ENCODE assay signal across 1 cellular context in the genomic region with DNA sequence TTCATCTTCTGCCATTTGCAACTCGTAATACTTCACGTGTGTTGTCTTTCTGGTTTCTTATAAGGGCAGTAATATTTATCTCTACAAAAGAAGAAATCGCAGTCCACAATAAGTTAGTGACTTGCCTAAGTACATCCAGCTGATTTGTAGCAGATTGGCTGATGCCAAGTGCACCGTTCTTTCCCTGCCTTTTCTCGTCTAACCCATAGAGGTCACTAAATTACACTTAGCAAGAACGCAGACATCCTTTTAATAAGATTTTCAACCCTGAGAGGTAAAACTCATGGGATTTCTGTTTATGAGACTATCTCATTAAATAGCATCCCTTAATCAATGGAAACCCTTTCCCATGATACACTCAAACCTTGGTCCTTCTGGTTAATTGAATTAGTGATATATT.
TF ChIP-seq lines count a peak whose summit lies in the region.

No MANE protein-coding gene starts in this region.

TF ChIP-seq in GM23338, 12 proteins besides CTCF, POLR2A, EP300 and RAD21 (continued from another document):
- TF ChIP-seq, protein P1, sequence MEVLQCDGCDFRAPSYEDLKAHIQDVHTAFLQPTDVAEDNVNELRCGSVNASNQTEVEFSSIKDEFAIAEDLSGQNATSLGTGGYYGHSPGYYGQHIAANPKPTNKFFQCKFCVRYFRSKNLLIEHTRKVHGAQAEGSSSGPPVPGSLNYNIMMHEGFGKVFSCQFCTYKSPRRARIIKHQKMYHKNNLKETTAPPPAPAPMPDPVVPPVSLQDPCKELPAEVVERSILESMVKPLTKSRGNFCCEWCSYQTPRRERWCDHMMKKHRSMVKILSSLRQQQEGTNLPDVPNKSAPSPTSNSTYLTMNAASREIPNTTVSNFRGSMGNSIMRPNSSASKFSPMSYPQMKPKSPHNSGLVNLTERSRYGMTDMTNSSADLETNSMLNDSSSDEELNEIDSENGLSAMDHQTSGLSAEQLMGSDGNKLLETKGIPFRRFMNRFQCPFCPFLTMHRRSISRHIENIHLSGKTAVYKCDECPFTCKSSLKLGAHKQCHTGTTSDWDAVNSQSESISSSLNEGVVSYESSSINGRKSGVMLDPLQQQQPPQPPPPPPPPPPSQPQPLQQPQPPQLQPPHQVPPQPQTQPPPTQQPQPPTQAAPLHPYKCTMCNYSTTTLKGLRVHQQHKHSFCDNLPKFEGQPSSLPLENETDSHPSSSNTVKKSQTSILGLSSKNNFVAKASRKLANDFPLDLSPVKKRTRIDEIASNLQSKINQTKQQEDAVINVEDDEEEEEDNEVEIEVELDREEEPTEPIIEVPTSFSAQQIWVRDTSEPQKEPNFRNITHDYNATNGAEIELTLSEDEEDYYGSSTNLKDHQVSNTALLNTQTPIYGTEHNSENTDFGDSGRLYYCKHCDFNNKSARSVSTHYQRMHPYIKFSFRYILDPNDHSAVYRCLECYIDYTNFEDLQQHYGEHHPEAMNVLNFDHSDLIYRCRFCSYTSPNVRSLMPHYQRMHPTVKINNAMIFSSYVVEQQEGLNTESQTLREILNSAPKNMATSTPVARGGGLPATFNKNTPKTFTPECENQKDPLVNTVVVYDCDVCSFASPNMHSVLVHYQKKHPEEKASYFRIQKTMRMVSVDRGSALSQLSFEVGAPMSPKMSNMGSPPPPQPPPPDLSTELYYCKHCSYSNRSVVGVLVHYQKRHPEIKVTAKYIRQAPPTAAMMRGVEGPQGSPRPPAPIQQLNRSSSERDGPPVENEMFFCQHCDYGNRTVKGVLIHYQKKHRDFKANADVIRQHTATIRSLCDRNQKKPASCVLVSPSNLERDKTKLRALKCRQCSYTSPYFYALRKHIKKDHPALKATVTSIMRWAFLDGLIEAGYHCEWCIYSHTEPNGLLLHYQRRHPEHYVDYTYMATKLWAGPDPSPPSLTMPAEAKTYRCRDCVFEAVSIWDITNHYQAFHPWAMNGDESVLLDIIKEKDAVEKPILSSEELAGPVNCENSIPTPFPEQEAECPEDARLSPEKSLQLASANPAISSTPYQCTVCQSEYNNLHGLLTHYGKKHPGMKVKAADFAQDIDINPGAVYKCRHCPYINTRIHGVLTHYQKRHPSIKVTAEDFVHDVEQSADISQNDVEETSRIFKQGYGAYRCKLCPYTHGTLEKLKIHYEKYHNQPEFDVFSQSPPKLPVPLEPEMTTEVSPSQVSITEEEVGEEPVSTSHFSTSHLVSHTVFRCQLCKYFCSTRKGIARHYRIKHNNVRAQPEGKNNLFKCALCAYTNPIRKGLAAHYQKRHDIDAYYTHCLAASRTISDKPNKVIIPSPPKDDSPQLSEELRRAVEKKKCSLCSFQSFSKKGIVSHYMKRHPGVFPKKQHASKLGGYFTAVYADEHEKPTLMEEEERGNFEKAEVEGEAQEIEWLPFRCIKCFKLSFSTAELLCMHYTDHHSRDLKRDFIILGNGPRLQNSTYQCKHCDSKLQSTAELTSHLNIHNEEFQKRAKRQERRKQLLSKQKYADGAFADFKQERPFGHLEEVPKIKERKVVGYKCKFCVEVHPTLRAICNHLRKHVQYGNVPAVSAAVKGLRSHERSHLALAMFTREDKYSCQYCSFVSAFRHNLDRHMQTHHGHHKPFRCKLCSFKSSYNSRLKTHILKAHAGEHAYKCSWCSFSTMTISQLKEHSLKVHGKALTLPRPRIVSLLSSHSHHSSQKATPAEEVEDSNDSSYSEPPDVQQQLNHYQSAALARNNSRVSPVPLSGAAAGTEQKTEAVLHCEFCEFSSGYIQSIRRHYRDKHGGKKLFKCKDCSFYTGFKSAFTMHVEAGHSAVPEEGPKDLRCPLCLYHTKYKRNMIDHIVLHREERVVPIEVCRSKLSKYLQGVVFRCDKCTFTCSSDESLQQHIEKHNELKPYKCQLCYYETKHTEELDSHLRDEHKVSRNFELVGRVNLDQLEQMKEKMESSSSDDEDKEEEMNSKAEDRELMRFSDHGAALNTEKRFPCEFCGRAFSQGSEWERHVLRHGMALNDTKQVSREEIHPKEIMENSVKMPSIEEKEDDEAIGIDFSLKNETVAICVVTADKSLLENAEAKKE (CRISPR knock-in tag; IDR thresholded peaks at IDR 0.05) = no peak
- TF ChIP-seq NANOG (IDR thresholded peaks at IDR 0.05; ENCODE audit: borderline replicate concordance) = no peak
- no peak for TF ChIP-seq EZH2phosphoT487 (IDR thresholded peaks at IDR 0.05; ENCODE audit: unreplicated experiment)
- TF ChIP-seq, protein P2, sequence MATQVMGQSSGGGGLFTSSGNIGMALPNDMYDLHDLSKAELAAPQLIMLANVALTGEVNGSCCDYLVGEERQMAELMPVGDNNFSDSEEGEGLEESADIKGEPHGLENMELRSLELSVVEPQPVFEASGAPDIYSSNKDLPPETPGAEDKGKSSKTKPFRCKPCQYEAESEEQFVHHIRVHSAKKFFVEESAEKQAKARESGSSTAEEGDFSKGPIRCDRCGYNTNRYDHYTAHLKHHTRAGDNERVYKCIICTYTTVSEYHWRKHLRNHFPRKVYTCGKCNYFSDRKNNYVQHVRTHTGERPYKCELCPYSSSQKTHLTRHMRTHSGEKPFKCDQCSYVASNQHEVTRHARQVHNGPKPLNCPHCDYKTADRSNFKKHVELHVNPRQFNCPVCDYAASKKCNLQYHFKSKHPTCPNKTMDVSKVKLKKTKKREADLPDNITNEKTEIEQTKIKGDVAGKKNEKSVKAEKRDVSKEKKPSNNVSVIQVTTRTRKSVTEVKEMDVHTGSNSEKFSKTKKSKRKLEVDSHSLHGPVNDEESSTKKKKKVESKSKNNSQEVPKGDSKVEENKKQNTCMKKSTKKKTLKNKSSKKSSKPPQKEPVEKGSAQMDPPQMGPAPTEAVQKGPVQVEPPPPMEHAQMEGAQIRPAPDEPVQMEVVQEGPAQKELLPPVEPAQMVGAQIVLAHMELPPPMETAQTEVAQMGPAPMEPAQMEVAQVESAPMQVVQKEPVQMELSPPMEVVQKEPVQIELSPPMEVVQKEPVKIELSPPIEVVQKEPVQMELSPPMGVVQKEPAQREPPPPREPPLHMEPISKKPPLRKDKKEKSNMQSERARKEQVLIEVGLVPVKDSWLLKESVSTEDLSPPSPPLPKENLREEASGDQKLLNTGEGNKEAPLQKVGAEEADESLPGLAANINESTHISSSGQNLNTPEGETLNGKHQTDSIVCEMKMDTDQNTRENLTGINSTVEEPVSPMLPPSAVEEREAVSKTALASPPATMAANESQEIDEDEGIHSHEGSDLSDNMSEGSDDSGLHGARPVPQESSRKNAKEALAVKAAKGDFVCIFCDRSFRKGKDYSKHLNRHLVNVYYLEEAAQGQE (IDR thresholded peaks at IDR 0.05; ENCODE audit: unreplicated experiment) = no peak
- TF ChIP-seq CREB1 (CRISPR knock-in tag; IDR thresholded peaks at IDR 0.05; ENCODE audit: low read depth) = no peak
- TF ChIP-seq, protein P3, sequence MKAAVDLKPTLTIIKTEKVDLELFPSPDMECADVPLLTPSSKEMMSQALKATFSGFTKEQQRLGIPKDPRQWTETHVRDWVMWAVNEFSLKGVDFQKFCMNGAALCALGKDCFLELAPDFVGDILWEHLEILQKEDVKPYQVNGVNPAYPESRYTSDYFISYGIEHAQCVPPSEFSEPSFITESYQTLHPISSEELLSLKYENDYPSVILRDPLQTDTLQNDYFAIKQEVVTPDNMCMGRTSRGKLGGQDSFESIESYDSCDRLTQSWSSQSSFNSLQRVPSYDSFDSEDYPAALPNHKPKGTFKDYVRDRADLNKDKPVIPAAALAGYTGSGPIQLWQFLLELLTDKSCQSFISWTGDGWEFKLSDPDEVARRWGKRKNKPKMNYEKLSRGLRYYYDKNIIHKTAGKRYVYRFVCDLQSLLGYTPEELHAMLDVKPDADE (IDR thresholded peaks at IDR 0.05) = no peak
- no peak for TF ChIP-seq JUNB (IDR thresholded peaks at IDR 0.05; ENCODE audit: unreplicated experiment)
- TF ChIP-seq ZNF114 (CRISPR knock-in tag; IDR thresholded peaks at IDR 0.05) = no peak
